ENCODE assay signal across 8 cellular contexts in the genomic region with DNA sequence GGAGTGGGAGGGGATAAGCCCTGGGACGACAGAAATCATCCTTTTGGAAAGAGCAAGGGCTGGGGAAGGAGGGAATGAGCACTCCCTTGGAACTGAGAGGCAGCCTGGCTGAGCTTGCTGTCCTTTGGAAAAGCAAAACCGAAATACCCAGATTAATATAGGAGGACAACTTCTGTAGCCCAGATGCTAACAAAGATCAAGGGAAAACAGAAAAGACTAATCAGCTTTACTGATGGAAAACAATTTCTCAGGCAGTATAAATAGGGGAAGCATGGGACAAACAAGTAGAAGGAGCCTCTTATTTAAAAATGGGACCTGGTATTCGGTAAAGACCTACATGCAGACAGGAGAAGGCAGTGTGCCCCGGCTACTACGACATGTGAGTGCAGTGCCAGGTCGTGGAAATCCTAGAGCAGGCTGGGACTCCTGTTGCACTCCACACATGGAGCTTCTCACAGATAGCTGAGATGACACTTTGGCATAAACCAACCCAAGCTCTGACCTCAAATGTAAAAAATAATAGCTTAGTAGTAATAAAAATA. TPM values are rescaled to one million over a fixed set of nuclear protein-coding genes. Genes with fewer than 3 reads are reported as not detected.
DNase-seq lines count a peak whose midpoint lies in the region; ATAC-seq and TF ChIP-seq lines count a peak whose summit lies in the region.

No MANE protein-coding gene starts in this region.

- H3K9me3 ChIP-seq in cardiac muscle cell (ENCODE audit: low read depth): no peaks in the 10 kb centered on the region
- H3K9me3 ChIP-seq in psoas muscle: no peaks in the 10 kb centered on the region

- H3K4me3 ChIP-seq in AG04449 (ENCODE audit: low read depth, low read length) (peak overlapping the region; percentile 66), cardiac muscle cell (peak overlapping the region; percentile 69), psoas muscle (peak overlapping the region; percentile 93)

- H3K36me3 ChIP-seq in cardiac muscle cell (no peaks in the 10 kb centered on the region), psoas muscle (ENCODE audit: insufficient read depth in 1 of 2, low read depth in 1 of 2) (no peaks in the 10 kb centered on the region)

- no peaks in the 10 kb centered on the region for H3K36me3 Mint-ChIP-seq in activated T-cell treated with anti-CD3 and anti-CD28 coated beads, Interleukin-2, amount 50 U/mL, for 72 hours (ENCODE audit: insufficient read depth in 2 of 2)

- H3K27ac Mint-ChIP-seq in activated T-cell treated with anti-CD3 and anti-CD28 coated beads, Interleukin-2, amount 50 U/mL, for 72 hours: no peak overlapping the region

- 4 to 9% (median 6%) methylated on average over 6 of the region's 6 CpGs for WGBS in psoas muscle, 3 donors

- POLR2A ChIA-PET in AG04449 (lab: Yijun Ruan, JAX): interaction anchor here (0.6 to 1.7 kb wide), 5 partner anchors 8 to 1140 kb away, joined by 3 to 7 read pairs (median 3); no protein-coding TSS in a partner anchor

- CTCF ChIA-PET in AG04449 (lab: Yijun Ruan, JAX): interaction anchor here (0.9 to 5.6 kb wide), 5 partner anchors 16 to 1143 kb away, joined by 3 to 32 read pairs (median 4); no protein-coding TSS in a partner anchor

- H3K4me1 ChIP-seq in cardiac muscle cell (ENCODE audit: low read depth) (no peaks in the 10 kb centered on the region), psoas muscle (peaks cover 9% of the 10 kb centered on the region)

- DNase-seq in AG04449 (ENCODE audit: low read depth, low spot score): no peak
- peak in 1 of 2 donors; percentile 6 for DNase-seq in activated T-cell treated with anti-CD3 and anti-CD28 coated beads, Interleukin-2, amount 50 U/mL, for 72 hours
- peak in 1 of 2 donors; percentile 11 for DNase-seq in cardiac muscle cell (ENCODE audit: low read depth in 1 of 2, low spot score in 1 of 2)
- peak; percentile 24 to 61 for DNase-seq in psoas muscle
- no peak for DNase-seq in GF-D8 (lab: John Stamatoyannopoulos, UW)
- no peak for DNase-seq in posterior vena cava (ENCODE audit: low spot score)

- peaks cover 27% of the 10 kb centered on the region for H3K4me1 Mint-ChIP-seq in activated T-cell treated with anti-CD3 and anti-CD28 coated beads, Interleukin-2, amount 50 U/mL, for 72 hours (ENCODE audit: low read depth)

- TF ChIP-seq CTCF in AG04449 (IDR thresholded peaks at IDR 0.05; ENCODE audit: insufficient read depth, low read length, missing control alignments) (no peak), cardiac muscle cell (IDR thresholded peaks at IDR 0.05; ENCODE audit: low read depth, low read length) (no peak), psoas muscle (IDR thresholded peaks at IDR 0.05) (no peak)

- H3K27me3 ChIP-seq in cardiac muscle cell: no peaks in the 10 kb centered on the region
- H3K27me3 ChIP-seq in psoas muscle (ENCODE audit: insufficient read depth in 3 of 3, low read length in 2 of 3): no peaks in the 10 kb centered on the region

- H3K9me3 Mint-ChIP-seq in activated T-cell treated with anti-CD3 and anti-CD28 coated beads, Interleukin-2, amount 50 U/mL, for 72 hours: no peaks in the 10 kb centered on the region

- ATAC-seq in HG02943 (IDR thresholded peaks at IDR 0.05; ENCODE audit: low read depth, unreplicated experiment) (peak; percentile 0), psoas muscle (peak in 3 of 4 donors; percentile 25 to 43 (median 35)), HG02623 (IDR thresholded peaks at IDR 0.05; ENCODE audit: unreplicated experiment) (no peak)
- no peak for ATAC-seq in activated T-cell treated with anti-CD3 and anti-CD28 coated beads, Interleukin-2, amount 50 U/mL, for 72 hours (replicated peaks in 1 of 2)

- H3K4me3 Mint-ChIP-seq in activated T-cell treated with anti-CD3 and anti-CD28 coated beads, Interleukin-2, amount 50 U/mL, for 72 hours: peak overlapping the region; percentile 90 to 98

- no peak overlapping the region for H3K27ac ChIP-seq in cardiac muscle cell
- H3K27ac ChIP-seq in psoas muscle: peak overlapping the region; percentile 73

- peaks cover 43% of the 10 kb centered on the region for H3K27me3 Mint-ChIP-seq in activated T-cell treated with anti-CD3 and anti-CD28 coated beads, Interleukin-2, amount 50 U/mL, for 72 hours (ENCODE audit: low read depth)

- intact Hi-C loops in psoas muscle (cut with DNase I): loop anchor here in 1 of 2 donors (10.0 kb wide), 1 partner anchor 292 kb away; no protein-coding TSS in a partner anchor
- intact Hi-C loops in posterior vena cava (cut with DNase I): no loop called here

RNA-seq across cellular contexts. Expression of a gene that starts 0.8 kb away (rescaled TPM):
- under 1 TPM; 0.14 to 0.23 TPM for total RNA-seq in activated T-cell treated with anti-CD3 and anti-CD28 coated beads, Interleukin-2, amount 50 U/mL, for 72 hours
- 0.99 and 1.2 TPM in 2 replicates for total RNA-seq in cardiac muscle cell
- polyA plus RNA-seq in cardiac muscle cell: 0.26 and 0.54 TPM in 2 replicates
- 1 to 10 TPM in 3 of 4 donors, under 1 TPM in 1; 0.99 to 5.0 (median 1.8) TPM for total RNA-seq in psoas muscle
- polyA plus RNA-seq in psoas muscle: 1 to 10 TPM in 1 of 3 donors, under 1 TPM in 2; 0.48 to 1.4 (median 0.82) TPM
- total RNA-seq in posterior vena cava: 10 to 100 TPM; 11.6 to 16.4 TPM

Comparison
In these comparisons a context has a peak if more than half of its experiments do, and no peak if none do; other contexts are left out.
1. DNase-seq: peak in psoas muscle (2 of 2); none in AG04449 (single experiment), GF-D8 (single experiment) and posterior vena cava (single experiment).
2. ATAC-seq: peak in HG02943 (single experiment) and psoas muscle (3 of 4); none in activated T-cell treated with anti-CD3 and anti-CD28 coated beads, Interleukin-2, amount 50 U/mL, for 72 hours (0 of 2) and HG02623 (single experiment).
3. Peak in every context shown above with its lines, with median percentiles within 50 percentile points of each other: H3K4me3 ChIP-seq.